Comparison of ENCODE assay signal across 1 cellular context in the genomic region with DNA sequence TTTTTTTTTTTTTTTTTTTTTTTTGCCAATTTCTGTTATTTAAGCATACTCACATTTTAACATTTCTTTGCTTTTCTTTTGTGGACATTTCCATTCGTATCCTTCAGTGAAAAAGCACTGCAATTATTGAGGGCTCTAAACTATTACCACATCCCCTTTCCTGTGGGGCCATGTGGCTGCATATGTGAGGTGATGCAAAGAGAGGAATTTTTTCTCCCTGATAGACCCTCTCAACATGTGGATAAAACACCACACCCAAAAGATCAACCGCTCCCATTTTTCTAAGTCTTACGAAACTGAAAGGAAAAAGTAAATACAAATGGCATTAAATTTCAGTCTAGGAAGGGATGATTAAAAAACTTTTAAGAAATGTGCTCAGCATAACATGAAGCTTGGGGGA.
TF ChIP-seq lines count a peak whose summit lies in the region.

No MANE protein-coding gene starts in this region.

TF ChIP-seq in GM23338, 12 proteins besides CTCF, POLR2A, EP300 and RAD21 (continued from another document):
- TF ChIP-seq, protein P1, sequence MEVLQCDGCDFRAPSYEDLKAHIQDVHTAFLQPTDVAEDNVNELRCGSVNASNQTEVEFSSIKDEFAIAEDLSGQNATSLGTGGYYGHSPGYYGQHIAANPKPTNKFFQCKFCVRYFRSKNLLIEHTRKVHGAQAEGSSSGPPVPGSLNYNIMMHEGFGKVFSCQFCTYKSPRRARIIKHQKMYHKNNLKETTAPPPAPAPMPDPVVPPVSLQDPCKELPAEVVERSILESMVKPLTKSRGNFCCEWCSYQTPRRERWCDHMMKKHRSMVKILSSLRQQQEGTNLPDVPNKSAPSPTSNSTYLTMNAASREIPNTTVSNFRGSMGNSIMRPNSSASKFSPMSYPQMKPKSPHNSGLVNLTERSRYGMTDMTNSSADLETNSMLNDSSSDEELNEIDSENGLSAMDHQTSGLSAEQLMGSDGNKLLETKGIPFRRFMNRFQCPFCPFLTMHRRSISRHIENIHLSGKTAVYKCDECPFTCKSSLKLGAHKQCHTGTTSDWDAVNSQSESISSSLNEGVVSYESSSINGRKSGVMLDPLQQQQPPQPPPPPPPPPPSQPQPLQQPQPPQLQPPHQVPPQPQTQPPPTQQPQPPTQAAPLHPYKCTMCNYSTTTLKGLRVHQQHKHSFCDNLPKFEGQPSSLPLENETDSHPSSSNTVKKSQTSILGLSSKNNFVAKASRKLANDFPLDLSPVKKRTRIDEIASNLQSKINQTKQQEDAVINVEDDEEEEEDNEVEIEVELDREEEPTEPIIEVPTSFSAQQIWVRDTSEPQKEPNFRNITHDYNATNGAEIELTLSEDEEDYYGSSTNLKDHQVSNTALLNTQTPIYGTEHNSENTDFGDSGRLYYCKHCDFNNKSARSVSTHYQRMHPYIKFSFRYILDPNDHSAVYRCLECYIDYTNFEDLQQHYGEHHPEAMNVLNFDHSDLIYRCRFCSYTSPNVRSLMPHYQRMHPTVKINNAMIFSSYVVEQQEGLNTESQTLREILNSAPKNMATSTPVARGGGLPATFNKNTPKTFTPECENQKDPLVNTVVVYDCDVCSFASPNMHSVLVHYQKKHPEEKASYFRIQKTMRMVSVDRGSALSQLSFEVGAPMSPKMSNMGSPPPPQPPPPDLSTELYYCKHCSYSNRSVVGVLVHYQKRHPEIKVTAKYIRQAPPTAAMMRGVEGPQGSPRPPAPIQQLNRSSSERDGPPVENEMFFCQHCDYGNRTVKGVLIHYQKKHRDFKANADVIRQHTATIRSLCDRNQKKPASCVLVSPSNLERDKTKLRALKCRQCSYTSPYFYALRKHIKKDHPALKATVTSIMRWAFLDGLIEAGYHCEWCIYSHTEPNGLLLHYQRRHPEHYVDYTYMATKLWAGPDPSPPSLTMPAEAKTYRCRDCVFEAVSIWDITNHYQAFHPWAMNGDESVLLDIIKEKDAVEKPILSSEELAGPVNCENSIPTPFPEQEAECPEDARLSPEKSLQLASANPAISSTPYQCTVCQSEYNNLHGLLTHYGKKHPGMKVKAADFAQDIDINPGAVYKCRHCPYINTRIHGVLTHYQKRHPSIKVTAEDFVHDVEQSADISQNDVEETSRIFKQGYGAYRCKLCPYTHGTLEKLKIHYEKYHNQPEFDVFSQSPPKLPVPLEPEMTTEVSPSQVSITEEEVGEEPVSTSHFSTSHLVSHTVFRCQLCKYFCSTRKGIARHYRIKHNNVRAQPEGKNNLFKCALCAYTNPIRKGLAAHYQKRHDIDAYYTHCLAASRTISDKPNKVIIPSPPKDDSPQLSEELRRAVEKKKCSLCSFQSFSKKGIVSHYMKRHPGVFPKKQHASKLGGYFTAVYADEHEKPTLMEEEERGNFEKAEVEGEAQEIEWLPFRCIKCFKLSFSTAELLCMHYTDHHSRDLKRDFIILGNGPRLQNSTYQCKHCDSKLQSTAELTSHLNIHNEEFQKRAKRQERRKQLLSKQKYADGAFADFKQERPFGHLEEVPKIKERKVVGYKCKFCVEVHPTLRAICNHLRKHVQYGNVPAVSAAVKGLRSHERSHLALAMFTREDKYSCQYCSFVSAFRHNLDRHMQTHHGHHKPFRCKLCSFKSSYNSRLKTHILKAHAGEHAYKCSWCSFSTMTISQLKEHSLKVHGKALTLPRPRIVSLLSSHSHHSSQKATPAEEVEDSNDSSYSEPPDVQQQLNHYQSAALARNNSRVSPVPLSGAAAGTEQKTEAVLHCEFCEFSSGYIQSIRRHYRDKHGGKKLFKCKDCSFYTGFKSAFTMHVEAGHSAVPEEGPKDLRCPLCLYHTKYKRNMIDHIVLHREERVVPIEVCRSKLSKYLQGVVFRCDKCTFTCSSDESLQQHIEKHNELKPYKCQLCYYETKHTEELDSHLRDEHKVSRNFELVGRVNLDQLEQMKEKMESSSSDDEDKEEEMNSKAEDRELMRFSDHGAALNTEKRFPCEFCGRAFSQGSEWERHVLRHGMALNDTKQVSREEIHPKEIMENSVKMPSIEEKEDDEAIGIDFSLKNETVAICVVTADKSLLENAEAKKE (CRISPR knock-in tag; IDR thresholded peaks at IDR 0.05): no peak
- no peak for TF ChIP-seq POLR2AphosphoS5 (IDR thresholded peaks at IDR 0.05; ENCODE audit: low read depth)
- no peak for TF ChIP-seq EZH2 (IDR thresholded peaks at IDR 0.05; ENCODE audit: low read depth, unreplicated experiment)
- no peak for TF ChIP-seq CREB1 (CRISPR knock-in tag; IDR thresholded peaks at IDR 0.05; ENCODE audit: low read depth)
- TF ChIP-seq, protein P2, sequence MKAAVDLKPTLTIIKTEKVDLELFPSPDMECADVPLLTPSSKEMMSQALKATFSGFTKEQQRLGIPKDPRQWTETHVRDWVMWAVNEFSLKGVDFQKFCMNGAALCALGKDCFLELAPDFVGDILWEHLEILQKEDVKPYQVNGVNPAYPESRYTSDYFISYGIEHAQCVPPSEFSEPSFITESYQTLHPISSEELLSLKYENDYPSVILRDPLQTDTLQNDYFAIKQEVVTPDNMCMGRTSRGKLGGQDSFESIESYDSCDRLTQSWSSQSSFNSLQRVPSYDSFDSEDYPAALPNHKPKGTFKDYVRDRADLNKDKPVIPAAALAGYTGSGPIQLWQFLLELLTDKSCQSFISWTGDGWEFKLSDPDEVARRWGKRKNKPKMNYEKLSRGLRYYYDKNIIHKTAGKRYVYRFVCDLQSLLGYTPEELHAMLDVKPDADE (IDR thresholded peaks at IDR 0.05): no peak
- no peak for TF ChIP-seq STAT1 (IDR thresholded peaks at IDR 0.05; ENCODE audit: unreplicated experiment)
- TF ChIP-seq ZNF114 (CRISPR knock-in tag; IDR thresholded peaks at IDR 0.05): no peak
- no peak for TF ChIP-seq EZH2phosphoT487 (IDR thresholded peaks at IDR 0.05; ENCODE audit: unreplicated experiment)
- TF ChIP-seq ZNF331 (CRISPR knock-in tag; IDR thresholded peaks at IDR 0.05; ENCODE audit: low read depth): no peak
- TF ChIP-seq, protein P3, sequence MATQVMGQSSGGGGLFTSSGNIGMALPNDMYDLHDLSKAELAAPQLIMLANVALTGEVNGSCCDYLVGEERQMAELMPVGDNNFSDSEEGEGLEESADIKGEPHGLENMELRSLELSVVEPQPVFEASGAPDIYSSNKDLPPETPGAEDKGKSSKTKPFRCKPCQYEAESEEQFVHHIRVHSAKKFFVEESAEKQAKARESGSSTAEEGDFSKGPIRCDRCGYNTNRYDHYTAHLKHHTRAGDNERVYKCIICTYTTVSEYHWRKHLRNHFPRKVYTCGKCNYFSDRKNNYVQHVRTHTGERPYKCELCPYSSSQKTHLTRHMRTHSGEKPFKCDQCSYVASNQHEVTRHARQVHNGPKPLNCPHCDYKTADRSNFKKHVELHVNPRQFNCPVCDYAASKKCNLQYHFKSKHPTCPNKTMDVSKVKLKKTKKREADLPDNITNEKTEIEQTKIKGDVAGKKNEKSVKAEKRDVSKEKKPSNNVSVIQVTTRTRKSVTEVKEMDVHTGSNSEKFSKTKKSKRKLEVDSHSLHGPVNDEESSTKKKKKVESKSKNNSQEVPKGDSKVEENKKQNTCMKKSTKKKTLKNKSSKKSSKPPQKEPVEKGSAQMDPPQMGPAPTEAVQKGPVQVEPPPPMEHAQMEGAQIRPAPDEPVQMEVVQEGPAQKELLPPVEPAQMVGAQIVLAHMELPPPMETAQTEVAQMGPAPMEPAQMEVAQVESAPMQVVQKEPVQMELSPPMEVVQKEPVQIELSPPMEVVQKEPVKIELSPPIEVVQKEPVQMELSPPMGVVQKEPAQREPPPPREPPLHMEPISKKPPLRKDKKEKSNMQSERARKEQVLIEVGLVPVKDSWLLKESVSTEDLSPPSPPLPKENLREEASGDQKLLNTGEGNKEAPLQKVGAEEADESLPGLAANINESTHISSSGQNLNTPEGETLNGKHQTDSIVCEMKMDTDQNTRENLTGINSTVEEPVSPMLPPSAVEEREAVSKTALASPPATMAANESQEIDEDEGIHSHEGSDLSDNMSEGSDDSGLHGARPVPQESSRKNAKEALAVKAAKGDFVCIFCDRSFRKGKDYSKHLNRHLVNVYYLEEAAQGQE (IDR thresholded peaks at IDR 0.05; ENCODE audit: unreplicated experiment): no peak
